ENCODE assay signal across 1 cellular context in the genomic region with DNA sequence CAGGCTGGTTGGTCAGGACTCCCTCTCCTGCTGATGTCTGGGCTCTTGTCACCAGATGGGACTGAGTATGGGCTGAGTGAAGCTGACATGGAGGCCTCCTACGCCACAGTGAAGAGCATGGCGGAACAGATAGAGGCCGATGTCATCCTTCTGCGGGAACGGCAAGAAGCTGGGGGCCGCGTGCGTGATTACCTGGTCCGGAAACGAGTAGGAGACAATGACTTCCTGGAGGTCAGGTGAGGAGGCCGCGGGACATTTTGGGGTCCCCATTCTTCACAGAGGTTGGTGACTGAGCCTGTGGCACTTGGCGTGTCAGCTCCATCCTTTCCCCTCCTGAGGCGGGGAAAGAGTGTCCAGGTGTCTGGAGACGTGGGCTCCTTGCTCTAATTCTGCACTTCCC.
TF ChIP-seq lines count a peak whose summit lies in the region.

No MANE protein-coding gene starts in this region.

TF ChIP-seq in H1, 55 proteins besides CTCF, POLR2A, EP300 and RAD21:
- TF ChIP-seq CHD7 (IDR thresholded peaks at IDR 0.05; ENCODE audit: insufficient replicate concordance, low read length), result no peak
- TF ChIP-seq ASH2L (IDR thresholded peaks at IDR 0.05; ENCODE audit: low read length), result no peak
- no peak for TF ChIP-seq NANOG (IDR thresholded peaks at IDR 0.05; ENCODE audit: insufficient read depth, low read depth, low read length, poor library complexity, severe bottlenecking)
- TF ChIP-seq RFX5 (IDR thresholded peaks at IDR 0.05; ENCODE audit: borderline replicate concordance, low read depth, low read length), result no peak
- no peak for TF ChIP-seq SIN3A (conservative IDR thresholded peaks at IDR 0.05 in 1 of 2, IDR thresholded peaks at IDR 0.05 in 1 of 2; ENCODE audit: low read depth in 1 of 2, low read length in 2 of 2)
- TF ChIP-seq SP2 (IDR thresholded peaks at IDR 0.05; ENCODE audit: low read length), result no peak
- no peak for TF ChIP-seq CHD2 (IDR thresholded peaks at IDR 0.05; ENCODE audit: low read length)
- TF ChIP-seq FOSL1 (IDR thresholded peaks at IDR 0.05; ENCODE audit: insufficient read depth, low read depth, low read length), result no peak
- TF ChIP-seq GTF2F1 (IDR thresholded peaks at IDR 0.05; ENCODE audit: borderline replicate concordance, low read depth, low read length), result no peak
- TF ChIP-seq SAP30 (IDR thresholded peaks at IDR 0.05; ENCODE audit: insufficient read depth, insufficient replicate concordance, low read length), result no peak
- no peak for TF ChIP-seq NRF1 (IDR thresholded peaks at IDR 0.05; ENCODE audit: low read depth, low read length)
- TF ChIP-seq SUZ12 (IDR thresholded peaks at IDR 0.05; ENCODE audit: low read length), result no peak
- TF ChIP-seq CBX5 (IDR thresholded peaks at IDR 0.05; ENCODE audit: low read depth, low read length), result no peak
